ENCODE assay signal across 26 cellular contexts in genomic region chr18:56684277-56684676, GRCh38.
"Had no signal": no experiment of that assay in that cellular context is flagged by ENCODE, and none has a peak within 500 bp of the region (broad histone marks: within the 10 kb centered on the region; RNA-seq: fewer than 3 reads in every experiment).

No MANE protein-coding gene starts in this region.

- DNase-seq: colonic mucosa; cortex of kidney; effector CD8-positive, alpha-beta T cell; effector memory CD8-positive, alpha-beta T cell; endodermal cell; erythroblast; esophagus squamous epithelium; foreskin fibroblast; foreskin melanocyte; gastrocnemius medialis; glutamatergic neuron; head of caudate nucleus; heart right ventricle; hippocampal formation; left cardiac atrium; left lung; left ventricle myocardium superior; lower lobe of right lung; mesendoderm; midbrain; naive thymus-derived CD4-positive, alpha-beta T cell had no signal

- H3K27ac ChIP-seq: colonic mucosa, epithelial cell of prostate, esophagus squamous epithelium, gastrocnemius medialis, heart right ventricle, left lung, lower lobe of right lung had no signal

- H3K4me3 ChIP-seq: colonic mucosa, esophagus squamous epithelium, gastrocnemius medialis, heart right ventricle, left lung, lower lobe of right lung had no signal

- H3K4me1 ChIP-seq: colonic mucosa, esophagus squamous epithelium, gastrocnemius medialis, left lung, lower lobe of right lung had no signal

- H3K36me3 ChIP-seq: colonic mucosa had no signal

- ATAC-seq: effector memory CD8-positive, alpha-beta T cell; esophagus mucosa; gastrocnemius medialis; heart right ventricle; left cardiac atrium; left lung; left ventricle myocardium superior; lower lobe of right lung; naive thymus-derived CD4-positive, alpha-beta T cell had no signal

- FAIRE-seq: endometrium, islet of Langerhans, keratinocyte had no signal

- H3K9me3 ChIP-seq: colonic mucosa, esophagus squamous epithelium, gastrocnemius medialis, heart right ventricle, left lung, lower lobe of right lung had no signal

- H3K27me3 ChIP-seq: colonic mucosa, esophagus squamous epithelium, gastrocnemius medialis, heart right ventricle, left lung had no signal
